22 cellular contexts compared by ENCODE assay signal in genomic region chr20:47552996-47553395, GRCh38.
"Had no signal": no experiment of that assay in that cellular context is flagged by ENCODE, and none has a peak within 500 bp of the region (broad histone marks: within the 10 kb centered on the region; RNA-seq: fewer than 3 reads in every experiment).

No MANE protein-coding gene starts in this region.

- DNase-seq: IMR-90, Karpas-422, KG1, MG63, NCI-H1092, NCI-H1105 treated with DMSO at 0.1 percent for 48 hours, NCI-H1417 treated with DMSO at 0.1 percent for 48 hours, NCI-H146, NCI-H1694 treated with DMSO at 0.1 percent for 48 hours, NCI-H2029, NCI-H2081 treated with DMSO at 0.1 percent for 48 hours, NCI-H2171, NCI-H226, NCI-H446 treated with DMSO at 0.1 percent for 48 hours, NCI-H510A treated with DMSO at 0.1 percent for 48 hours, NCI-H526, Right ventricle myocardium superior, RPMI8226, SIG-M5 had no signal

- H3K27me3 ChIP-seq: MG63, SJSA1 had no signal

- ATAC-seq: HepG2 had no signal

- H3K27ac ChIP-seq: SJSA1, SK-N-MC had no signal

- H3K36me3 ChIP-seq: MG63, SJSA1 had no signal

- H3K4me1 ChIP-seq: SJSA1 had no signal

- H3K4me3 ChIP-seq: MG63, SJSA1, SK-N-MC had no signal

- H3K9me3 ChIP-seq: MG63, SJSA1 had no signal
